8 cellular contexts compared by ENCODE assay signal in the genomic region with DNA sequence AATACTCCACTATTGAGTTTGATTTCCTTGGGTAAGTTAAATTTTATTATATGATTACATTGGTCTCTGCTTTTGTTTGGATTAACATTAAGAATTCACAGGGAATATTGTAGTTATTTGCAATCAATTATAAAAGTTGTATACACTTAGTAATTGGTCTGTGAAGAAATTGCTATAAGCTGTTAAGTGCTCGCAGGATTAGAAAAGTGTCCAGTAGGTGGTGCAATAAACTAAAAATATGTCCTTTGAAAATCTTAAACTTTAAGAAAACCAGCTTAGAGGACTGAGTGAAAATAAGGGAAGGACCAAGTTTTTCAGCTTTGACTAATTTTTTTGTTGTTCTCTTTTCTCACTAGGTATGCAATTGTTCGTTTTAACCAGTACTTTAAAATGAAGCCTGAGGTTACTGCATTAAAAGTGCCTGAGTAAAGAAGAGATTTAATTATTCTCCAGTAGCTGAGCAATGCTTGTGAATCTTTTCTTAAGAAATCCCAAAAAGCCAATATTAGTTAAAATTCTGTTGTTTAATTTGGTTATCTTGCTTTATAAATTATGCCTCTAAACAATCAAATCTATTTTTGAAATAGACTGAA. TPM values are rescaled to one million over a fixed set of nuclear protein-coding genes. Genes with fewer than 3 reads are reported as not detected.
DNase-seq lines count a peak whose midpoint lies in the region; ATAC-seq and TF ChIP-seq lines count a peak whose summit lies in the region.

No MANE protein-coding gene starts in this region.

- H3K4me3 ChIP-seq in A673 (ENCODE audit: low read depth, low read length, poor library complexity, severe bottlenecking): no peak overlapping the region
- H3K4me3 ChIP-seq in PC-9: no peak overlapping the region
- no peak overlapping the region for H3K4me3 ChIP-seq in esophagus squamous epithelium
- H3K4me3 ChIP-seq in retinal pigment epithelial cell (ENCODE audit: low read length): no peak overlapping the region

- H3K27ac ChIP-seq in A673 (ENCODE audit: low read depth, low read length, poor library complexity, severe bottlenecking) (no peak overlapping the region), PC-9 (no peak overlapping the region), esophagus squamous epithelium (no peak overlapping the region)

- intact Hi-C loops in A673 (cut with micrococcal nuclease; ENCODE audit: unreplicated experiment) (no loop called here), PC-9 (cut with micrococcal nuclease; ENCODE audit: unreplicated experiment) (loop anchor here (1.0 kb wide), 1 partner anchor 48 kb away; no protein-coding TSS in a partner anchor), esophagus squamous epithelium (cut with DNase I) (no loop called here)

- H3K36me3 ChIP-seq in A673 (ENCODE audit: insufficient read depth, low read length, poor library complexity, severe bottlenecking) (peaks cover 24% of the 10 kb centered on the region), PC-9 (ENCODE audit: low read depth) (peaks cover 11% of the 10 kb centered on the region; the same call in 1 of the 2 replicates), esophagus squamous epithelium (peaks cover 0 to 39% (median 0%) of the 10 kb centered on the region in 3 donors)

- no peak overlapping the region for H3K4me2 ChIP-seq in PC-9

- BruUV-seq in A673 (replicated peaks; lab: Mats Ljungman, UMichigan): no TSS peak
- BruUV-seq in PC-9 (replicated peaks; lab: Mats Ljungman, UMichigan): no TSS peak

- H3K9me3 Mint-ChIP-seq in activated naive CD8-positive, alpha-beta T cell treated with anti-CD3 and anti-CD28 coated beads, Interleukin-2, amount 50 U/mL, for 24 hours: no peaks in the 10 kb centered on the region

- CTCF ChIA-PET in A673 (lab: Charles Lee) (interaction anchor here (0.6 kb wide), 1 partner anchor 1027 kb away, joined by 3 read pairs; no protein-coding TSS in a partner anchor), PC-9 (lab: Charles Lee) (interaction anchor here (0.6 to 1.0 kb wide), 3 partner anchors 54 to 189 kb away, joined by 4 to 6 read pairs (median 4); no protein-coding TSS in a partner anchor)

- H3K9me3 ChIP-seq in A673 (ENCODE audit: low read depth, low read length, poor library complexity, severe bottlenecking) (no peaks in the 10 kb centered on the region), PC-9 (ENCODE audit: insufficient read depth, low read depth) (no peaks in the 10 kb centered on the region), esophagus squamous epithelium (no peaks in the 10 kb centered on the region)

- H2AFZ ChIP-seq in PC-9: no peak overlapping the region

- H3K27me3 Mint-ChIP-seq in activated naive CD8-positive, alpha-beta T cell treated with anti-CD3 and anti-CD28 coated beads, Interleukin-2, amount 50 U/mL, for 24 hours: no peaks in the 10 kb centered on the region

- H3F3A ChIP-seq in PC-9 (ENCODE audit: insufficient read depth, low read depth): peaks cover 17% of the 10 kb centered on the region

- TF ChIP-seq CTCF in A673 (conservative IDR thresholded peaks at IDR 0.05; ENCODE audit: low read depth, low read length): peak; percentile 79
- peak; percentile 58 for TF ChIP-seq CTCF in GM12873 (IDR thresholded peaks at IDR 0.05; ENCODE audit: insufficient read depth, low read depth, low read length, missing control alignments)
- TF ChIP-seq CTCF in PC-9 (conservative IDR thresholded peaks at IDR 0.05): peak; percentile 76
- peak in 5 of 6 experiments; percentile 26 to 69 (median 47) for TF ChIP-seq CTCF in esophagus squamous epithelium (IDR thresholded peaks at IDR 0.05)
- peak; percentile 64 for TF ChIP-seq CTCF in retinal pigment epithelial cell (conservative IDR thresholded peaks at IDR 0.05; ENCODE audit: low read depth, low read length)

- ATAC-seq in HG03354 (IDR thresholded peaks at IDR 0.05; ENCODE audit: poor library complexity, severe bottlenecking, unreplicated experiment) (peak; percentile 60), GM18505 (IDR thresholded peaks at IDR 0.05; ENCODE audit: unreplicated experiment) (no peak)
- no peak for ATAC-seq in activated naive CD8-positive, alpha-beta T cell treated with anti-CD3 and anti-CD28 coated beads, Interleukin-2, amount 50 U/mL, for 24 hours

- H3K4me3 Mint-ChIP-seq in activated naive CD8-positive, alpha-beta T cell treated with anti-CD3 and anti-CD28 coated beads, Interleukin-2, amount 50 U/mL, for 24 hours: no peak overlapping the region

- DNase-seq in A673 (ENCODE audit: low spot score) (peak; percentile 68), PC-9 (no peak), esophagus squamous epithelium (lab: John Stamatoyannopoulos, UW) (no peak), retinal pigment epithelial cell (ENCODE audit: low read depth) (no peak)
- no peak for DNase-seq in activated naive CD8-positive, alpha-beta T cell treated with anti-CD3 and anti-CD28 coated beads, Interleukin-2, amount 50 U/mL, for 24 hours

- H3K4me1 ChIP-seq in A673 (ENCODE audit: insufficient read depth, low read length, poor library complexity, severe bottlenecking) (peaks cover 6% of the 10 kb centered on the region), PC-9 (replicated peaks; ENCODE audit: insufficient read depth) (no peaks in the 10 kb centered on the region), esophagus squamous epithelium (peaks cover 0 to 7% (median 0%) of the 10 kb centered on the region in 3 donors)

- no peaks in the 10 kb centered on the region for H3K79me2 ChIP-seq in PC-9 (ENCODE audit: low read depth)

- TF ChIP-seq POLR2A in esophagus squamous epithelium (IDR thresholded peaks at IDR 0.05): no peak
- TF ChIP-seq POLR2A in GM18505 (IDR thresholded peaks at IDR 0.05; ENCODE audit: borderline replicate concordance, extremely low read depth, insufficient read depth, insufficient read length): no peak

- WGBS in esophagus squamous epithelium, 2 donors: 9 to 15% methylated on average over 2 of the region's 2 CpGs

- H3K27me3 ChIP-seq in A673 (replicated peaks; ENCODE audit: insufficient read depth, low read depth, low read length, poor library complexity): no peaks in the 10 kb centered on the region
- H3K27me3 ChIP-seq in PC-9 (ENCODE audit: insufficient read depth, low read depth): no peaks in the 10 kb centered on the region
- H3K27me3 ChIP-seq in esophagus squamous epithelium: no peaks in the 10 kb centered on the region

- H3K36me3 Mint-ChIP-seq in activated naive CD8-positive, alpha-beta T cell treated with anti-CD3 and anti-CD28 coated beads, Interleukin-2, amount 50 U/mL, for 24 hours (ENCODE audit: low read depth): peaks cover 29% of the 10 kb centered on the region

- POLR2A ChIA-PET in A673 (lab: Charles Lee; ENCODE audit: low non-redundant PET): no interaction called here
- POLR2A ChIA-PET in PC-9 (lab: Charles Lee; ENCODE audit: unreplicated experiment): interaction anchor here (0.7 kb wide), 1 partner anchor 44 kb away, joined by 8 read pairs; no protein-coding TSS in a partner anchor

- H3K4me1 Mint-ChIP-seq in activated naive CD8-positive, alpha-beta T cell treated with anti-CD3 and anti-CD28 coated beads, Interleukin-2, amount 50 U/mL, for 24 hours: peaks cover 20% of the 10 kb centered on the region

- 0 out of 2 replicates have a peak, but pooled peaks cover 2% of the 10 kb centered on the region for H4K20me1 ChIP-seq in PC-9 (ENCODE audit: insufficient read depth)

- no peaks in the 10 kb centered on the region for H3K9me2 ChIP-seq in PC-9 (ENCODE audit: insufficient read depth)

- H3K27ac Mint-ChIP-seq in activated naive CD8-positive, alpha-beta T cell treated with anti-CD3 and anti-CD28 coated beads, Interleukin-2, amount 50 U/mL, for 24 hours: no peak overlapping the region

RNA-seq across cellular contexts. Expression of a gene that starts 59.7 kb away (rescaled TPM):
- 77.8 and 90.4 TPM in 2 replicates for total RNA-seq in A673 (2021)
- 64.0 and 87.9 TPM in 2 replicates for total RNA-seq in PC-9 (2021)
- total RNA-seq in esophagus squamous epithelium: 10 to 100 TPM; 13.9 to 37.3 (median 28.1) TPM
